25 cellular contexts compared by ENCODE assay signal in genomic region chr1:205017766-205018165, GRCh38. TPM values are rescaled to one million over a fixed set of nuclear protein-coding genes. Genes with fewer than 3 reads are reported as not detected.
DNase-seq lines count a peak whose midpoint lies in the region; TF ChIP-seq lines count a peak whose summit lies in the region.
"Had no signal": no experiment of that assay in that cellular context is flagged by ENCODE, and none has a peak within 500 bp of the region (broad histone marks: within the 10 kb centered on the region; RNA-seq: fewer than 3 reads in every experiment).

No MANE protein-coding gene starts in this region.

- H2AFZ ChIP-seq in neuronal stem cell (ENCODE audit: low read length), result no peak overlapping the region

- no peak overlapping the region for H3K4ac ChIP-seq in neuronal stem cell (ENCODE audit: low read length)

- peak overlapping the region; percentile 18 for H3K23ac ChIP-seq in neuronal stem cell (ENCODE audit: low read depth, low read length, poor library complexity)

- peaks cover 16 to 20% of the 10 kb centered on the region in 2 donors for H3K4me1 ChIP-seq in neuronal stem cell (ENCODE audit: control insufficient read depth in 2 of 2, insufficient read depth in 1 of 2, low read depth in 1 of 2, low read length in 2 of 2)

- H2BK5ac ChIP-seq in neuronal stem cell (ENCODE audit: low read length), result no peak overlapping the region

- no peak overlapping the region for H3K4me2 ChIP-seq in neuronal stem cell (ENCODE audit: insufficient read depth, low read length, poor library complexity, severe bottlenecking)
- H3K4me2 ChIP-seq: BLaER1 had no signal

- no peak for TF ChIP-seq CTCF in WERI-Rb-1 (IDR thresholded peaks at IDR 0.05; ENCODE audit: low read depth, low read length)

- no peak overlapping the region for H3K4me3 ChIP-seq in WERI-Rb-1 (ENCODE audit: low read depth, low read length)
- H3K4me3 ChIP-seq in neuronal stem cell (ENCODE audit: low read length in 2 of 2), result no peak overlapping the region
- no peak overlapping the region for H3K4me3 ChIP-seq in H7 (ENCODE audit: insufficient read depth, low read depth, low read length)
- H3K4me3 ChIP-seq: BLaER1, GM12878 had no signal

- WGBS in neuronal stem cell (ENCODE audit: extremely low coverage in 2 of 2, insufficient read length in 2 of 2, insufficient replicate concordance in 1 of 2), 2 donors, result no CpG with 5 or more reads among the region's 7 CpGs

- no peak overlapping the region for H4K91ac ChIP-seq in neuronal stem cell (ENCODE audit: low read depth, low read length, poor library complexity)

- H3K14ac ChIP-seq in neuronal stem cell (ENCODE audit: low read length), result no peak overlapping the region

- H3K27me3 ChIP-seq in WERI-Rb-1 (ENCODE audit: insufficient read depth, low read depth, severe bottlenecking), result no peaks in the 10 kb centered on the region
- peaks cover 0 to 54% (median 0%) of the 10 kb centered on the region in 3 experiments for H3K27me3 ChIP-seq in neuronal stem cell (ENCODE audit: control insufficient read depth in 3 of 3, insufficient read depth in 3 of 3, low read depth in 1 of 3, low read length in 3 of 3)
- no peaks in the 10 kb centered on the region; the same call in 1 of the 2 replicates for H3K27me3 ChIP-seq in H7 (ENCODE audit: control insufficient read depth, insufficient read depth, low read length)
- H3K27me3 ChIP-seq: BE2C, BLaER1 had no signal

- H3K9me3 ChIP-seq in WERI-Rb-1 (ENCODE audit: severe bottlenecking) (no peaks in the 10 kb centered on the region), neuronal stem cell (replicated peaks in 1 of 2; ENCODE audit: control insufficient read depth in 2 of 2, insufficient read depth in 1 of 2, low read depth in 1 of 2, low read length in 2 of 2) (no peaks in the 10 kb centered on the region)
- H3K9me3 ChIP-seq: BE2C, BLaER1 had no signal

- H2AK5ac ChIP-seq in neuronal stem cell (ENCODE audit: low read depth, low read length), result peak overlapping the region; percentile 2

- H4K8ac ChIP-seq in neuronal stem cell (ENCODE audit: low read depth, low read length), result no peak overlapping the region

- no peaks in the 10 kb centered on the region for H3K79me1 ChIP-seq in neuronal stem cell (ENCODE audit: low read depth, low read length)

- no peak overlapping the region for H2BK120ac ChIP-seq in neuronal stem cell (ENCODE audit: low read depth, low read length)

- H2BK12ac ChIP-seq in neuronal stem cell (ENCODE audit: low read length), result no peak overlapping the region

- H3K18ac ChIP-seq in neuronal stem cell (ENCODE audit: low read length), result peak overlapping the region; percentile 32

- DNase-seq in WERI-Rb-1 (no peak), neuronal stem cell (ENCODE audit: low spot score) (no peak), A172 (ENCODE audit: low spot score) (no peak), H7 (no peak)
- DNase-seq: ACHN; BE2C; CD4-positive, alpha-beta memory T cell; CD4-positive, CD25-positive, alpha-beta regulatory T cell; COR-L47; DMS 273 treated with DMSO at 0.1 percent for 48 hours; DMS153; DMS53; DMS79; DND-41; EL; GDM1 had no signal

- H2BK15ac ChIP-seq in neuronal stem cell (ENCODE audit: low read length), result no peak overlapping the region

- H3K27ac ChIP-seq in WERI-Rb-1 (peak overlapping the region; percentile 57), cingulate gyrus (ENCODE audit: low read depth, low read length) (peak overlapping the region; percentile 30), neuronal stem cell (replicated peaks; ENCODE audit: low read length) (no peak overlapping the region)
- H3K27ac ChIP-seq: 22Rv1, BLaER1 had no signal

- no peak overlapping the region for H3K9ac ChIP-seq in neuronal stem cell (ENCODE audit: low read depth, low read length, poor library complexity)
- H3K9ac ChIP-seq: BLaER1 had no signal

- H3K36me3 ChIP-seq in WERI-Rb-1 (no peaks in the 10 kb centered on the region), neuronal stem cell (replicated peaks in 1 of 2; ENCODE audit: control insufficient read depth in 2 of 2, insufficient read depth in 2 of 2, low read length in 2 of 2) (no peaks in the 10 kb centered on the region), H7 (replicated peaks; ENCODE audit: control insufficient read depth, insufficient read depth, low read length) (no peaks in the 10 kb centered on the region)
- H3K36me3 ChIP-seq: BE2C, BLaER1 had no signal

RNA-seq across cellular contexts. Expression of gene CNTN2, which starts 25.2 kb away (rescaled TPM):
- 0.66 TPM for polyA plus RNA-seq in neuronal stem cell (2013, experiment 1 of 2)
- 0.66 TPM for polyA plus RNA-seq in neuronal stem cell (2013, experiment 2 of 2)
- total RNA-seq in A172 (2014; rRNA removed; shearing (Covaris generic)), result 1.8 TPM in 1 of 2 replicates, not detected in the other
- not detected in 2 replicates for total RNA-seq in H7 (2014; rRNA removed; shearing (Covaris generic))
- total RNA-seq: A673; CD4-positive, alpha-beta memory T cell; CD4-positive, CD25-positive, alpha-beta regulatory T cell; Daoy; G401; GM12878 had no signal
- polyA plus RNA-seq: AG04450; CD14-positive monocyte; CD4-positive, alpha-beta memory T cell; CD4-positive, CD25-positive, alpha-beta regulatory T cell had no signal
